Comparison of ENCODE assay signal across 7 cellular contexts in genomic region chr13:18836371-18837178, GRCh38.
A peak's percentile ranks its signal among the peaks of the same experiment; 100 is the strongest.
DNase-seq lines count a peak whose midpoint lies in the region; ATAC-seq and TF ChIP-seq lines count a peak whose summit lies in the region.
"Not testable (repeated sequence)": the region's sequence is repeated elsewhere in the genome, so short reads cannot be mapped to it uniquely, and the experiment has no call there.

No MANE protein-coding gene starts in this region.

- ATAC-seq in right cardiac atrium; right lobe of liver; aorta (ENCODE audit: low FRiP score): not testable (repeated sequence)

- not testable (repeated sequence) for TF ChIP-seq POLR2A in right lobe of liver (IDR thresholded peaks at IDR 0.05)

- not testable (repeated sequence) for H3K27ac ChIP-seq in right cardiac atrium (ENCODE audit: low read length); right lobe of liver; aorta (ENCODE audit: low read depth in 1 of 2, low read length in 2 of 2)

- 94% methylated on average over 45 of the region's 45 CpGs for WGBS in right cardiac atrium
- 72% methylated on average over 9 of the region's 45 CpGs for WGBS in right lobe of liver (ENCODE audit: insufficient coverage, low coverage, low lambda C conversion rate, missing lambda C conversion rate)
- 86 to 95% methylated on average over 41 to 45 of the region's 45 CpGs for WGBS in aorta, 2 donors

- DNase-seq in BE2C (peak; percentile 2), H7 (peak; percentile 0), activated gamma-delta T cell (lab: John Stamatoyannopoulos, UW) (peak; percentile 11), right cardiac atrium (peak in 2 of 3 donors; percentile 41 to 47), right lobe of liver (peak; percentile 13 to 45 (median 43)), posterior vena cava (ENCODE audit: low spot score) (peak; percentile 76), aorta (peak; percentile 44 to 59)

- TF ChIP-seq CTCF in BE2C (IDR thresholded peaks at IDR 0.05; ENCODE audit: low read depth, low read length); right lobe of liver (IDR thresholded peaks at IDR 0.05): not testable (repeated sequence)

- H3K4me1 ChIP-seq in BE2C; right cardiac atrium (ENCODE audit: control insufficient read depth, insufficient read depth, low read length); right lobe of liver; aorta (ENCODE audit: control insufficient read depth in 1 of 2, insufficient read depth in 2 of 2, low read length in 2 of 2): not testable (repeated sequence)

- H3K27me3 ChIP-seq in BE2C; H7 (ENCODE audit: control insufficient read depth, insufficient read depth, low read length); right cardiac atrium (ENCODE audit: control insufficient read depth, insufficient read depth); right lobe of liver; aorta (ENCODE audit: control insufficient read depth in 1 of 2, insufficient read depth in 2 of 2, low read length in 1 of 2): not testable (repeated sequence)

- H3K4me3 ChIP-seq in BE2C (ENCODE audit: low read depth, low read length); H7 (ENCODE audit: insufficient read depth, low read depth, low read length); right cardiac atrium (ENCODE audit: low read length); right lobe of liver; aorta (ENCODE audit: low read length in 2 of 2): not testable (repeated sequence)

- H3K9me3 ChIP-seq in BE2C; right cardiac atrium (ENCODE audit: control insufficient read depth, low read length); right lobe of liver; aorta (ENCODE audit: control insufficient read depth, low read length): not testable (repeated sequence)

- H3K36me3 ChIP-seq in BE2C; H7 (replicated peaks; ENCODE audit: control insufficient read depth, insufficient read depth, low read length); right lobe of liver; aorta (ENCODE audit: control insufficient read depth in 1 of 2, insufficient read depth in 2 of 2, low read length in 1 of 2): not testable (repeated sequence)

- intact Hi-C loops in right cardiac atrium (cut with DNase I); right lobe of liver (cut with DNase I); posterior vena cava (cut with DNase I); aorta (cut with DNase I): not testable (repeated sequence)

Comparison
In these comparisons a context has a peak if more than half of its experiments do, and no peak if none do; other contexts are left out.
1. DNase-seq: peak in every context shown above with its lines; median percentile 76 in posterior vena cava; 52 in aorta; 44 in right cardiac atrium; 43 in right lobe of liver; 11 in activated gamma-delta T cell; 2 in BE2C; 0 in H7.